Comparison of ENCODE assay signal across 13 cellular contexts in genomic region chr5:149381261-149381985, GRCh38. TPM values are rescaled to one million over a fixed set of nuclear protein-coding genes. Genes with fewer than 3 reads are reported as not detected.
DNase-seq lines count a peak whose midpoint lies in the region; ATAC-seq and TF ChIP-seq lines count a peak whose summit lies in the region.
"Had no signal": no experiment of that assay in that cellular context is flagged by ENCODE, and none has a peak within 500 bp of the region (broad histone marks: within the 10 kb centered on the region; RNA-seq: fewer than 3 reads in every experiment).

No MANE protein-coding gene starts in this region.

- intact Hi-C loops in psoas muscle (cut with DNase I): loop anchor here in 1 of 2 donors (5.0 kb wide), 1 partner anchor 181 kb away; no protein-coding TSS in a partner anchor
- intact Hi-C loops in CD4-positive, alpha-beta T cell (cut with DNase I, micrococcal nuclease): loop anchor here in 1 of 2 experiments (2.0 kb wide), 1 partner anchor 51 kb away; no protein-coding TSS in a partner anchor

- H3K27me3 Mint-ChIP-seq in CD4-positive, alpha-beta T cell: no peaks in the 10 kb centered on the region
- H3K27me3 Mint-ChIP-seq: activated CD4-positive, alpha-beta T cell treated with anti-CD3 and anti-CD28 coated beads, Interleukin-2, amount 10 ng/mL, durations not matched to agents 24 days and 14 days had no signal

- H3K4me1 ChIP-seq in psoas muscle: peaks cover 21% of the 10 kb centered on the region

- DNase-seq in psoas muscle: no peak
- DNase-seq in stimulated activated CD4-positive, alpha-beta T cell treated with anti-CD3 and anti-CD28 coated beads, Interleukin-2, amount 100 ng/mL, for 24 hours: no peak
- DNase-seq in CD4-positive, alpha-beta T cell: no peak
- DNase-seq: NCI-H187 treated with DMSO at 0.1 percent for 48 hours had no signal

- POLR2A ChIA-PET in CD4-positive, alpha-beta T cell (lab: Charles Lee): interaction anchor here (1.1 to 1.5 kb wide), 3 partner anchors 13 to 42 kb away, joined by 3 to 4 read pairs (median 3); partner anchors contain the start of gene PCYOX1L

- H3K4me3 ChIP-seq in psoas muscle: peak overlapping the region; percentile 16

- H3K27ac ChIP-seq in cingulate gyrus (ENCODE audit: low read depth, low read length) (peak overlapping the region; percentile 41), psoas muscle (peak overlapping the region; percentile 38)
- H3K27ac ChIP-seq in CD4-positive, alpha-beta T cell (ENCODE audit: low read depth, low read length): no peak overlapping the region

- 61 to 64% (median 61%) methylated on average over 8 of the region's 8 CpGs for WGBS in psoas muscle, 3 donors

- H3K9me3 ChIP-seq in psoas muscle: no peaks in the 10 kb centered on the region
- no peaks in the 10 kb centered on the region for H3K9me3 ChIP-seq in CD4-positive, alpha-beta T cell (ENCODE audit: control insufficient read depth, low read length)

- H3K27ac Mint-ChIP-seq in CD4-positive, alpha-beta T cell: no peak overlapping the region
- H3K27ac Mint-ChIP-seq: activated CD4-positive, alpha-beta T cell treated with anti-CD3 and anti-CD28 coated beads, Interleukin-2, amount 10 ng/mL, durations not matched to agents 24 days and 14 days had no signal

- peaks cover 4% of the 10 kb centered on the region for H3K36me3 Mint-ChIP-seq in CD4-positive, alpha-beta T cell (ENCODE audit: low read depth)

- no peaks in the 10 kb centered on the region for H3K4me1 Mint-ChIP-seq in CD4-positive, alpha-beta T cell (ENCODE audit: low read depth)
- H3K4me1 Mint-ChIP-seq: activated CD4-positive, alpha-beta T cell treated with anti-CD3 and anti-CD28 coated beads, Interleukin-2, amount 10 ng/mL, durations not matched to agents 24 days and 14 days had no signal

- no peaks in the 10 kb centered on the region for H3K9me3 Mint-ChIP-seq in CD4-positive, alpha-beta T cell
- H3K9me3 Mint-ChIP-seq: activated CD4-positive, alpha-beta T cell treated with anti-CD3 and anti-CD28 coated beads, Interleukin-2, amount 10 ng/mL, durations not matched to agents 24 days and 14 days had no signal

- no peaks in the 10 kb centered on the region for H3K36me3 ChIP-seq in psoas muscle (ENCODE audit: insufficient read depth in 1 of 2, low read depth in 1 of 2)

- ATAC-seq in GM18868 (IDR thresholded peaks at IDR 0.05; ENCODE audit: unreplicated experiment) (peak; percentile 12), HG02759 (IDR thresholded peaks at IDR 0.05; ENCODE audit: unreplicated experiment) (peak; percentile 29), psoas muscle (peak in 1 of 4 donors; percentile 4), GM21367 (IDR thresholded peaks at IDR 0.05; ENCODE audit: unreplicated experiment) (no peak), HG02623 (IDR thresholded peaks at IDR 0.05; ENCODE audit: unreplicated experiment) (no peak)
- ATAC-seq in CD4-positive, alpha-beta T cell (ENCODE audit: poor library complexity): no peak

- CTCF ChIA-PET in CD4-positive, alpha-beta T cell (lab: Charles Lee): interaction anchor here (0.8 to 1.8 kb wide), 3 partner anchors 14 to 183 kb away, joined by 3 to 8 read pairs (median 4); no protein-coding TSS in a partner anchor

- H3K4me3 Mint-ChIP-seq in CD4-positive, alpha-beta T cell: no peak overlapping the region
- H3K4me3 Mint-ChIP-seq: activated CD4-positive, alpha-beta T cell treated with anti-CD3 and anti-CD28 coated beads, Interleukin-2, amount 10 ng/mL, durations not matched to agents 24 days and 14 days had no signal

- TF ChIP-seq CTCF in psoas muscle (IDR thresholded peaks at IDR 0.05): no peak
- TF ChIP-seq CTCF in CD4-positive, alpha-beta T cell (IDR thresholded peaks at IDR 0.05): no peak

- H3K27me3 ChIP-seq in psoas muscle (ENCODE audit: insufficient read depth in 3 of 3, low read length in 2 of 3): no peaks in the 10 kb centered on the region
- no peaks in the 10 kb centered on the region for H3K27me3 ChIP-seq in CD4-positive, alpha-beta T cell (ENCODE audit: control insufficient read depth, insufficient read depth, low read length)

RNA-seq across cellular contexts. Expression of gene IL17B, which starts 2.3 kb away (rescaled TPM):
- under 1 TPM in 1 of 4 donors, not detected in 3; 0.58 TPM for total RNA-seq in psoas muscle
- polyA plus RNA-seq in psoas muscle: under 1 TPM in 2 of 3 donors, not detected in 1; 0.08 to 0.42 TPM
- total RNA-seq in CD4-positive, alpha-beta T cell: not detected
- total RNA-seq: activated CD4-positive, alpha-beta T cell treated with anti-CD3 and anti-CD28 coated beads, Interleukin-2, amount 10 ng/mL, durations not matched to agents 24 days and 14 days; liver; RPMI7951; subcutaneous adipose tissue had no signal
- polyA plus RNA-seq: liver had no signal

RNA-seq across cellular contexts. Expression of gene PCYOX1L, which starts 23.6 kb away (rescaled TPM):
- 1 to 10 TPM in 1 of 4 donors, under 1 TPM in 3; 0.65 to 2.7 (median 0.84) TPM for total RNA-seq in psoas muscle
- 1 to 10 TPM in 1 of 3 donors, under 1 TPM in 2; 0.28 to 1.1 (median 0.70) TPM for polyA plus RNA-seq in psoas muscle
- 10 to 100 TPM; 22.9 to 24.8 TPM for total RNA-seq in CD4-positive, alpha-beta T cell

RNA-seq across cellular contexts. Expression of gene GRPEL2, which starts 36.1 kb away (rescaled TPM):
- total RNA-seq in psoas muscle: 10 to 100 TPM in 2 of 4 donors, 1 to 10 TPM in 2; 8.8 to 11.1 (median 9.5) TPM
- 10 to 100 TPM in 2 of 3 donors, 1 to 10 TPM in 1; 4.7 to 11.6 (median 11.0) TPM for polyA plus RNA-seq in psoas muscle
- 10 to 100 TPM; 20.8 to 22.5 TPM for total RNA-seq in CD4-positive, alpha-beta T cell

Comparison
In these comparisons a context has a peak if more than half of its experiments do, and no peak if none do; other contexts are left out.
1. ATAC-seq: peak in GM18868 (single experiment) and HG02759 (single experiment); none in GM21367 (single experiment), HG02623 (single experiment) and CD4-positive, alpha-beta T cell (single experiment).
2. RNA of gene PCYOX1L, which starts 23.6 kb away (total RNA-seq): 22.9 to 24.8 TPM in CD4-positive, alpha-beta T cell; 0.65 to 2.7 TPM in psoas muscle; every median in the first group is over 4 times any median in the second.